ENCODE assay signal across 16 cellular contexts in the genomic region with DNA sequence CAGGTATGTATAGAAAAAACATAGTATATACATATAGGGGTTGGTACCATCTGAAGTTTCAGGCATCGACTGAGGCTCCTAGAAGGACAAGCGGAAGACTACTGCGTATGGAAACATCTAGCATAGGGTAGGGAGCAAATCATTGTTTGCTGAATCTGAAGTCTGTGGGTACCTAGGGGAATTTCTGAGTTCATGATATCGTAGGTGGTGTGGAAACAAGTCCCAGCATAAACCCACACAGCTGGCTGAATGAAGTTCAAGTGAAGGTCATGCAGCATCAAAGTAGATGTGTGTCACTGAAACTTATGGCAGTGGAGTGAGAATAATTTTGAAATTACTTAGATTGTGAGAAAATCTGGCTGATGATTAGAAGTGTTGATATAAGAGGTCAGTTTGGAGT. TPM values are rescaled to one million over a fixed set of nuclear protein-coding genes. Genes with fewer than 3 reads are reported as not detected.
DNase-seq lines count a peak whose midpoint lies in the region; ATAC-seq, FAIRE-seq and TF ChIP-seq lines count a peak whose summit lies in the region.
"Had no signal": no experiment of that assay in that cellular context is flagged by ENCODE, and none has a peak within 500 bp of the region (broad histone marks: within the 10 kb centered on the region; RNA-seq: fewer than 3 reads in every experiment).

No MANE protein-coding gene starts in this region.

- H3K27me3 ChIP-seq in KMS-11 (ENCODE audit: insufficient read depth, low read depth) (no peaks in the 10 kb centered on the region), lower lobe of right lung (ENCODE audit: low read depth) (no peaks in the 10 kb centered on the region)
- H3K27me3 ChIP-seq: BLaER1 treated with 17β-estradiol and CSF1 and Interleukin-3, amounts not matched to agents 10 nM and 100 nM; sigmoid colon had no signal

- no peak for TF ChIP-seq POLR2A in GM18505 (IDR thresholded peaks at IDR 0.05; ENCODE audit: borderline replicate concordance, extremely low read depth, insufficient read depth, insufficient read length)

- no peaks in the 10 kb centered on the region for H3K79me2 ChIP-seq in KMS-11 (ENCODE audit: insufficient read depth, low read depth)

- H3K4me2 ChIP-seq in KMS-11, result peak overlapping the region; percentile 25; the same call in 1 of the 2 replicates
- H3K4me2 ChIP-seq: BLaER1 treated with 17β-estradiol and CSF1 and Interleukin-3, amounts not matched to agents 10 nM and 100 nM had no signal

- no peak overlapping the region for H3K4me3 ChIP-seq in KMS-11 (IDR thresholded peaks at IDR 0.05; ENCODE audit: insufficient read depth, low read depth, low read length)
- H3K4me3 ChIP-seq in lower lobe of right lung, result no peak overlapping the region
- H3K4me3 ChIP-seq in kidney (ENCODE audit: low read length in 2 of 2), result no peak overlapping the region
- H3K4me3 ChIP-seq: BLaER1 treated with 17β-estradiol and CSF1 and Interleukin-3, amounts not matched to agents 10 nM and 100 nM; mucosa of descending colon; sigmoid colon had no signal

- H4K20me1 ChIP-seq in KMS-11 (ENCODE audit: insufficient read depth), result no peaks in the 10 kb centered on the region
- H4K20me1 ChIP-seq: BLaER1 treated with 17β-estradiol and CSF1 and Interleukin-3, amounts not matched to agents 10 nM and 100 nM had no signal

- DNase-seq in NCI-H2171 treated with DMSO at 0.1 percent for 48 hours (lab: John Stamatoyannopoulos, UW) (peak; percentile 26), NCI-H2171 (lab: John Stamatoyannopoulos, UW) (no peak), astrocyte of the hippocampus (ENCODE audit: low read depth, low spot score) (peak; percentile 22), lower lobe of right lung (no peak), kidney (no peak)
- peak; percentile 30 for DNase-seq in stimulated activated CD4-positive, alpha-beta T cell treated with anti-CD3 and anti-CD28 coated beads, Interleukin-1b, Interleukin-23, amount 100 ng/mL, for 48 hours
- DNase-seq: DMS79, H7, mucosa of descending colon, occipital lobe, Right ventricle myocardium superior, sigmoid colon had no signal

- H2AFZ ChIP-seq in KMS-11 (ENCODE audit: low read depth), result no peak overlapping the region

- no peak for FAIRE-seq in kidney (lab: Jason Lieb, UNC)

- H3K36me3 ChIP-seq in KMS-11 (ENCODE audit: insufficient read depth) (no peaks in the 10 kb centered on the region), lower lobe of right lung (no peaks in the 10 kb centered on the region), kidney (ENCODE audit: control insufficient read depth in 1 of 2, insufficient read depth in 2 of 2, low read length in 2 of 2) (no peaks in the 10 kb centered on the region)
- H3K36me3 ChIP-seq: BLaER1 treated with 17β-estradiol and CSF1 and Interleukin-3, amounts not matched to agents 10 nM and 100 nM; sigmoid colon had no signal

- H3K9me3 ChIP-seq in lower lobe of right lung, result no peaks in the 10 kb centered on the region
- H3K9me3 ChIP-seq in kidney (ENCODE audit: control insufficient read depth in 1 of 2, low read length in 2 of 2), result no peaks in the 10 kb centered on the region
- H3K9me3 ChIP-seq: BLaER1 treated with 17β-estradiol and CSF1 and Interleukin-3, amounts not matched to agents 10 nM and 100 nM; mucosa of descending colon; sigmoid colon had no signal

- no peak overlapping the region for H3K9ac ChIP-seq in KMS-11
- H3K9ac ChIP-seq in kidney (ENCODE audit: low read length in 2 of 2), result no peak overlapping the region
- H3K9ac ChIP-seq: BLaER1 treated with 17β-estradiol and CSF1 and Interleukin-3, amounts not matched to agents 10 nM and 100 nM had no signal

- ATAC-seq in lower lobe of right lung (no peak), GM18505 (IDR thresholded peaks at IDR 0.05; ENCODE audit: unreplicated experiment) (no peak)

- H3K27ac ChIP-seq in KMS-11 (no peak overlapping the region), lower lobe of right lung (no peak overlapping the region), kidney (ENCODE audit: low read depth in 2 of 2, low read length in 2 of 2) (no peak overlapping the region)
- H3K27ac ChIP-seq: 22Rv1; BLaER1 treated with 17β-estradiol and CSF1 and Interleukin-3, amounts not matched to agents 10 nM and 100 nM; sigmoid colon had no signal

- TF ChIP-seq CTCF in KMS-11 (conservative IDR thresholded peaks at IDR 0.05; ENCODE audit: low read depth, low read length) (no peak), lower lobe of right lung (IDR thresholded peaks at IDR 0.05) (no peak), kidney (IDR thresholded peaks at IDR 0.05; ENCODE audit: borderline replicate concordance, extremely low read depth, insufficient read depth) (no peak)

- intact Hi-C loops in lower lobe of right lung (cut with DNase I) (no loop called here), kidney (cut with DNase I) (no loop called here)

- H3K4me1 ChIP-seq in KMS-11 (ENCODE audit: low read depth, poor library complexity, severe bottlenecking) (peaks cover 22% of the 10 kb centered on the region), lower lobe of right lung (no peaks in the 10 kb centered on the region), kidney (ENCODE audit: control insufficient read depth in 1 of 2, insufficient read depth in 1 of 2, low read depth in 1 of 2, low read length in 2 of 2) (peaks cover 0 to 4% of the 10 kb centered on the region in 2 donors)

RNA-seq across cellular contexts. Expression of gene MAP7, which starts 39.4 kb away (rescaled TPM):
- total RNA-seq in lower lobe of right lung (18.3 TPM), kidney (40.0 TPM)
- 16.0 TPM for polyA plus RNA-seq in kidney (ENCODE audit: insufficient read depth, low read depth, low replicate concordance)

Comparison
In these comparisons a context has a peak if more than half of its experiments do, and no peak if none do; other contexts are left out.
1. DNase-seq: peak in NCI-H2171 treated with DMSO at 0.1 percent for 48 hours (single experiment), astrocyte of the hippocampus (single experiment) and stimulated activated CD4-positive, alpha-beta T cell treated with anti-CD3 and anti-CD28 coated beads, Interleukin-1b, Interleukin-23, amount 100 ng/mL, for 48 hours (single experiment); none in NCI-H2171 (single experiment), lower lobe of right lung (single experiment) and kidney (single experiment).